1 cellular context compared by ENCODE assay signal in genomic region chr4:39044364-39044946, GRCh38.
TF ChIP-seq lines count a peak whose summit lies in the region.

No MANE protein-coding gene starts in this region.

TF ChIP-seq in HepG2, 621 proteins besides CTCF, POLR2A, EP300 and RAD21 (continued from another document and continues in another):
- no peak for TF ChIP-seq GPBP1L1 (CRISPR knock-in tag; IDR thresholded peaks at IDR 0.05)
- TF ChIP-seq ZNF720 (CRISPR knock-in tag; IDR thresholded peaks at IDR 0.05): no peak
- no peak for TF ChIP-seq ZNF792 (CRISPR knock-in tag; IDR thresholded peaks at IDR 0.05)
- TF ChIP-seq ARHGAP35 (CRISPR knock-in tag; IDR thresholded peaks at IDR 0.05; ENCODE audit: borderline replicate concordance): no peak
- TF ChIP-seq TAF1 (CRISPR knock-in tag; IDR thresholded peaks at IDR 0.05): 0 out of 2 replicates have a peak, but pooled peaks have one; percentile 20
- TF ChIP-seq NFE2L2 (IDR thresholded peaks at IDR 0.05; ENCODE audit: low read length): no peak
- TF ChIP-seq ZNF574 (CRISPR knock-in tag; IDR thresholded peaks at IDR 0.05): peak; percentile 75
- TF ChIP-seq PHF8 (CRISPR knock-in tag; IDR thresholded peaks at IDR 0.05): no peak; the same call in 1 of the 2 replicates
- TF ChIP-seq ELF4 (CRISPR knock-in tag; IDR thresholded peaks at IDR 0.05; ENCODE audit: borderline replicate concordance): no peak
- TF ChIP-seq HOMEZ (CRISPR knock-in tag; IDR thresholded peaks at IDR 0.05; ENCODE audit: low read depth): peak; percentile 24; the same call in 1 of the 2 replicates
- peak; percentile 63; the same call in 1 of the 2 replicates for TF ChIP-seq ZMYM4 (CRISPR knock-in tag; IDR thresholded peaks at IDR 0.05)
- peak; percentile 76 for TF ChIP-seq ZNF281 (CRISPR knock-in tag; IDR thresholded peaks at IDR 0.05; ENCODE audit: borderline replicate concordance)
- no peak for TF ChIP-seq ZNF256 (CRISPR knock-in tag; conservative IDR thresholded peaks at IDR 0.05)
- no peak for TF ChIP-seq ZNF781 (CRISPR knock-in tag; IDR thresholded peaks at IDR 0.05; ENCODE audit: borderline replicate concordance, not compliant biosample characterization)
- TF ChIP-seq ZBTB10 (CRISPR knock-in tag; IDR thresholded peaks at IDR 0.05; ENCODE audit: borderline replicate concordance): no peak
- TF ChIP-seq PHF20 (CRISPR knock-in tag; IDR thresholded peaks at IDR 0.05): no peak
- 0 out of 2 replicates have a peak, but pooled peaks have one; percentile 54 for TF ChIP-seq SSRP1 (CRISPR knock-in tag; IDR thresholded peaks at IDR 0.05)
- no peak for TF ChIP-seq SOX6 (IDR thresholded peaks at IDR 0.05)
- TF ChIP-seq SOX6 (CRISPR knock-in tag; IDR thresholded peaks at IDR 0.05): peak; percentile 63
- TF ChIP-seq KAT7 (CRISPR knock-in tag; IDR thresholded peaks at IDR 0.05; ENCODE audit: borderline replicate concordance): no peak
- peak; percentile 57; the same call in 1 of the 2 replicates for TF ChIP-seq PITX1 (CRISPR knock-in tag; IDR thresholded peaks at IDR 0.05)
- TF ChIP-seq PAXIP1 (CRISPR knock-in tag; conservative IDR thresholded peaks at IDR 0.05): peak; percentile 57
- no peak for TF ChIP-seq E2F5 (CRISPR knock-in tag; conservative IDR thresholded peaks at IDR 0.05)
- peak; percentile 69 for TF ChIP-seq SKIL (CRISPR knock-in tag; IDR thresholded peaks at IDR 0.05; ENCODE audit: borderline replicate concordance)
- TF ChIP-seq ZBTB14 (CRISPR knock-in tag; IDR thresholded peaks at IDR 0.05): no peak
- TF ChIP-seq SKI (IDR thresholded peaks at IDR 0.05; ENCODE audit: partially characterized antibody): peak; percentile 51
- no peak for TF ChIP-seq DNMT1 (CRISPR knock-in tag; IDR thresholded peaks at IDR 0.05)
- no peak for TF ChIP-seq ZNF770 (CRISPR knock-in tag; IDR thresholded peaks at IDR 0.05)
- TF ChIP-seq ZFP91 (CRISPR knock-in tag; IDR thresholded peaks at IDR 0.05; ENCODE audit: borderline replicate concordance): peak; percentile 55
- TF ChIP-seq HNRNPH1 (optimal IDR thresholded peaks at IDR 0.05; ENCODE audit: low read depth, low read length): no peak
